8 cellular contexts compared by ENCODE assay signal in the genomic region with DNA sequence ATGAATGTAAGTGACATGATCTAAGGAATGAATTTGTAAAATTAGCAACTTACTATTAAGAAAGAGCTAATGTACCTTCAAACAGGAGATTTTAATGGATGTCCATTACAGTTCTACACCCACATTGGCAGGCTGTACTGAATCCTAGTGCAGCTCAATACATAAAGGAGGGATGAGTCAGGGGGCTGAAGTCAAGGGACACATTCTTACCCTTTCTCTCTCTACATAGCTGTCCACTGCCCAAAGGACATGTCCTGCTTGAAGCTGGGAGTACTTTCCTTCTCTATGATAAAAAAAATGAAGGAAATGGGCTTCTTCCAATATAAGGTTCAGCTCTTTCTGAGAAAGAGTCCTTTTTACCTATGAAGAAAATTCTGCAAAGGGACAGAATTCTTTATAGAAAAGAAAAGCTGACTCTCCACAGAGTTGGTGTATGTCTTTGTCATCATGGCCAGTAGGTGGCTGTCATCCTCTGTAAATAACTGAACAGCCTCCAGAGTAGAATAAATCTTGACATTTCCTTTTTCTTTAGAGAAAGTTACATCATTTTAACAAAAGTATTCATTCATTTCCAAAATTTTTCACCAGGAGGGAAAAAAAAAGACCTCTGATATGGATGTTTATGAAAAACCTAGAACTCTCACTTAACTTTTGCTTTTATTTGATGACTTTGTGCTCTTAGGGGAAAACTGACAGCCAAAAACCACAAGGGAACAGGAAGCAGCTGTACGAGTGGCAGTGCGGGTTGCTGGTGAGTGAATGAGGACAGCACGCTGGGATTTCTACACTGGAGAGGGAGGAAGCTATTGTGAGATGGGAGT. TPM values are rescaled to one million over a fixed set of nuclear protein-coding genes. Genes with fewer than 3 reads are reported as not detected.
DNase-seq lines count a peak whose midpoint lies in the region; ATAC-seq, FAIRE-seq and TF ChIP-seq lines count a peak whose summit lies in the region.

No MANE protein-coding gene starts in this region.

- no peaks in the 10 kb centered on the region for H3K9me1 ChIP-seq in keratinocyte (ENCODE audit: control insufficient read depth, extremely low read depth, insufficient read depth, low read length)

- no peak overlapping the region for H3K27ac ChIP-seq in GM12878 (ENCODE audit: control insufficient read depth, insufficient read depth)
- H3K27ac ChIP-seq in keratinocyte (ENCODE audit: control insufficient read depth, insufficient read depth, low read length): no peak overlapping the region
- no peak overlapping the region for H3K27ac ChIP-seq in tibial artery

- TF ChIP-seq RAD21 in GM12878 (IDR thresholded peaks at IDR 0.05; ENCODE audit: insufficient read depth, low read depth, low read length): peak; percentile 62

- SMC1A ChIA-PET in GM12878 (lab: Charles Lee; ENCODE audit: uncharacterized antibody, unreplicated experiment): interaction anchor here (0.7 to 5.5 kb wide), 21 partner anchors 10 to 542 kb away, joined by 3 to 30 read pairs (median 4); no protein-coding TSS in a partner anchor

- H3K9ac ChIP-seq in GM12878 (ENCODE audit: control insufficient read depth, insufficient read depth, low read length): no peak overlapping the region
- H3K9ac ChIP-seq in keratinocyte (ENCODE audit: control insufficient read depth, extremely low read depth, insufficient read depth, low read length): no peak overlapping the region

- no peaks in the 10 kb centered on the region for H3K79me2 ChIP-seq in GM12878 (ENCODE audit: control insufficient read depth, insufficient read depth, low read length)
- H3K79me2 ChIP-seq in keratinocyte (ENCODE audit: control insufficient read depth, insufficient read depth, low read length): no peaks in the 10 kb centered on the region

- H3K4me1 ChIP-seq in GM12878 (ENCODE audit: control insufficient read depth, insufficient read depth, low read length) (no peaks in the 10 kb centered on the region), keratinocyte (ENCODE audit: control insufficient read depth, extremely low read depth, insufficient read depth, low read length) (no peaks in the 10 kb centered on the region), tibial artery (peaks cover 0 to 3% (median 0%) of the 10 kb centered on the region in 4 donors)

- TF ChIP-seq POLR2A in NB4 (IDR thresholded peaks at IDR 0.05; ENCODE audit: extremely low read depth, insufficient read length) (no peak), GM12878 (IDR thresholded peaks at IDR 0.05; ENCODE audit: low read depth, low read length) (no peak)

- TF ChIP-seq CTCF in AG09319 (IDR thresholded peaks at IDR 0.05; ENCODE audit: low read depth, low read length) (peak; percentile 40), GM12872 (IDR thresholded peaks at IDR 0.05; ENCODE audit: insufficient read depth, low read depth, low read length) (peak; percentile 66), NB4 (IDR thresholded peaks at IDR 0.05; ENCODE audit: low read depth, low read length) (peak; percentile 76), GM12878 (IDR thresholded peaks at IDR 0.05 in 2 of 3, conservative IDR thresholded peaks at IDR 0.05 in 1 of 3; ENCODE audit: control insufficient read depth in 2 of 3, extremely low read depth in 1 of 3, insufficient read depth in 1 of 3, low read depth in 3 of 3, low read length in 3 of 3) (peak; percentile 60 to 63 (median 62)), keratinocyte (optimal IDR thresholded peaks at IDR 0.05 in 1 of 3, IDR thresholded peaks at IDR 0.05 in 1 of 3, conservative IDR thresholded peaks at IDR 0.05 in 1 of 3; ENCODE audit: extremely low read depth in 1 of 3, insufficient read depth in 2 of 3, low read length in 3 of 3) (peak; percentile 36 to 51 (median 45)), tibial artery (IDR thresholded peaks at IDR 0.05) (peak; percentile 25 to 40)

- H3K27me3 ChIP-seq in GM12878 (replicated peaks in 1 of 2; ENCODE audit: control insufficient read depth in 2 of 2, insufficient read depth in 2 of 2, low read length in 1 of 2) (no peaks in the 10 kb centered on the region; a peak in 3 of 4 replicates), keratinocyte (ENCODE audit: control insufficient read depth, extremely low read depth, insufficient read depth, low read length) (peaks cover 19% of the 10 kb centered on the region), tibial artery (peaks cover 0 to 3% of the 10 kb centered on the region in 2 donors)

- H4K20me1 ChIP-seq in GM12878 (ENCODE audit: control insufficient read depth, insufficient read depth): no peaks in the 10 kb centered on the region; the same call in 1 of the 2 replicates
- H4K20me1 ChIP-seq in keratinocyte (ENCODE audit: control insufficient read depth, extremely low read depth, insufficient read depth, low read length): no peaks in the 10 kb centered on the region

- no peak for TF ChIP-seq EP300 in GM12878 (IDR thresholded peaks at IDR 0.05; ENCODE audit: borderline replicate concordance in 1 of 2, control insufficient read depth in 1 of 2, low read depth in 2 of 2, low read length in 2 of 2)

- ATAC-seq in HG02571 (IDR thresholded peaks at IDR 0.05; ENCODE audit: unreplicated experiment) (peak; percentile 64), GM12878 (peak; percentile 91)

- CTCF ChIA-PET in GM12878 (lab: Yijun Ruan, JAX): interaction anchor here (0.7 to 3.7 kb wide), 40 partner anchors 10 to 536 kb away, joined by 3 to 25 read pairs (median 5); a partner anchor contains a TSS

- POLR2A ChIA-PET in GM12878 (lab: Charles Lee): interaction anchor here (1.3 kb wide), 1 partner anchor 74 kb away, joined by 3 read pairs; no protein-coding TSS in a partner anchor

- intact Hi-C loops in GM12878 (cut with micrococcal nuclease; ENCODE audit: unreplicated experiment): loop anchor here (5.0 kb wide), 2 partner anchors 64 to 204 kb away; no protein-coding TSS in a partner anchor
- intact Hi-C loops in tibial artery (cut with DNase I; ENCODE audit: low total_unique reads): no loop called here

- no peak overlapping the region for H3K4me2 ChIP-seq in GM12878 (ENCODE audit: control insufficient read depth, insufficient read depth)
- peak overlapping the region; percentile 44 for H3K4me2 ChIP-seq in keratinocyte (ENCODE audit: control insufficient read depth, extremely low read depth, insufficient read depth, low read depth, low read length)

- 0% methylated on average over 3 of the region's 3 CpGs for WGBS in GM12878 (ENCODE audit: insufficient coverage, insufficient replicate concordance, low lambda C conversion rate, missing lambda C conversion rate)

- BruUV-seq in GM12878 (replicated peaks; lab: Mats Ljungman, UMichigan): no TSS peak

- FAIRE-seq in GM12878 (lab: Jason Lieb, UNC) (peak; percentile 82), keratinocyte (lab: Jason Lieb, UNC) (peak; percentile 36)

- H3K4me3 ChIP-seq in NB4 (ENCODE audit: low read depth, low read length) (no peak overlapping the region), GM12878 (no peak overlapping the region), keratinocyte (ENCODE audit: control insufficient read depth in 2 of 3, extremely low read depth in 1 of 3, insufficient read depth in 2 of 3, low read depth in 1 of 3, low read length in 3 of 3) (no peak overlapping the region), tibial artery (no peak overlapping the region)

- H2AFZ ChIP-seq in GM12878 (ENCODE audit: control insufficient read depth, low read depth, low read length): no peak overlapping the region
- no peak overlapping the region for H2AFZ ChIP-seq in keratinocyte (ENCODE audit: control insufficient read depth, low read length)

- DNase-seq in AG09319 (ENCODE audit: extremely low read depth, low read depth): peak; percentile 2
- DNase-seq in NB4 (ENCODE audit: low read depth): peak; percentile 88
- DNase-seq in GM12878 (ENCODE audit: low read depth, low spot score): no peak
- no peak for DNase-seq in keratinocyte (ENCODE audit: low read depth, low spot score)
- DNase-seq in tibial artery: peak in 1 of 2 donors; percentile 53
- DNase-seq in mesenteric fat pad (ENCODE audit: low spot score): no peak

- H3K36me3 ChIP-seq in GM12878 (ENCODE audit: control insufficient read depth in 2 of 2, insufficient read depth in 2 of 2, low read length in 1 of 2) (no peaks in the 10 kb centered on the region), keratinocyte (ENCODE audit: control insufficient read depth in 2 of 2, extremely low read depth in 1 of 2, insufficient read depth in 2 of 2, low read length in 2 of 2) (no peaks in the 10 kb centered on the region), tibial artery (no peaks in the 10 kb centered on the region)

- H3K9me3 ChIP-seq in GM12878 (replicated peaks; ENCODE audit: control insufficient read depth, insufficient read depth, low read length) (no peaks in the 10 kb centered on the region), keratinocyte (ENCODE audit: control insufficient read depth, low read depth, low read length) (no peaks in the 10 kb centered on the region), tibial artery (no peaks in the 10 kb centered on the region)

- RAD21 ChIA-PET in GM12878 (lab: Charles Lee; ENCODE audit: unreplicated experiment): interaction anchor here (0.7 to 3.6 kb wide), 15 partner anchors 14 to 202 kb away, joined by 3 to 20 read pairs (median 5); no protein-coding TSS in a partner anchor

- dilution Hi-C loops in keratinocyte (cut with MboI; ENCODE audit: extremely low pct_ligation_motif_present, low sequenced_read_pairs): no loop called here

- in situ Hi-C loops in GM12878 (cut with MboI): no loop called here

RNA-seq across cellular contexts. Expression of a gene that starts 13.1 kb away (rescaled TPM):
- total RNA-seq in GM12878 (2013; cell fraction: nucleolus; rRNA removed): not detected in 2 replicates
- not detected in 2 replicates for total RNA-seq in GM12878 (2014; rRNA removed)
- not detected in 2 replicates for total RNA-seq in GM12878 (2014; rRNA removed; fragmentation: Illumina TruSeq; extraction: Trizol)
- total RNA-seq in GM12878 (2021): not detected in 2 replicates
- not detected for polyA plus RNA-seq in GM12878 (2011; ENCODE audit: low read depth)
- not detected in 2 replicates for polyA plus RNA-seq in GM12878 (2011; rRNA removed)
- polyA plus RNA-seq in GM12878 (2011; cell fraction: cytosol; rRNA removed): not detected in 2 replicates
- not detected in 2 replicates for polyA plus RNA-seq in GM12878 (2011; cell fraction: nucleus; rRNA removed)
- not detected in 2 replicates for polyA plus RNA-seq in GM12878 (2012)
- not detected in 2 replicates for polyA plus RNA-seq in GM12878 (2014; fragmentation: Illumina TruSeq; extraction: Trizol)
- polyA plus RNA-seq in GM12878 (2014; fragmentation: Nextera tagmentation; extraction: Ambion mirVana): not detected
- polyA plus RNA-seq in GM12878 (2014; rRNA removed): not detected in 2 replicates
- polyA plus RNA-seq in GM12878 (2016; fragmentation: Nextera tagmentation; extraction: Ambion mirVana): not detected
- not detected in 2 replicates for polyA minus RNA-seq in GM12878 (2011; rRNA and poly(A)+ RNA removed)
- polyA minus RNA-seq in GM12878 (2011; cell fraction: cytosol; rRNA and poly(A)+ RNA removed): not detected in 2 replicates
- polyA minus RNA-seq in GM12878 (2011; cell fraction: nucleus; rRNA and poly(A)+ RNA removed): not detected in 2 replicates
- not detected in 3 replicates for polyA plus RNA-seq in keratinocyte
- not detected for polyA plus RNA-seq in keratinocyte (2011; ENCODE audit: low read depth)
- not detected in 2 replicates for polyA plus RNA-seq in keratinocyte (2011; cell fraction: cytosol; rRNA removed)
- not detected in 2 replicates for polyA plus RNA-seq in keratinocyte (2011; cell fraction: nucleus; rRNA removed)
- polyA plus RNA-seq in keratinocyte (2012; ENCODE audit: low replicate concordance): not detected in 2 replicates
- not detected in 3 replicates for polyA minus RNA-seq in keratinocyte
- polyA minus RNA-seq in keratinocyte (2011; cell fraction: cytosol; rRNA and poly(A)+ RNA removed): not detected
- not detected in 2 replicates for polyA minus RNA-seq in keratinocyte (2011; cell fraction: nucleus; rRNA and poly(A)+ RNA removed)
- total RNA-seq in mesenteric fat pad: not detected

RNA-seq across cellular contexts. Expression of a gene that starts 24.9 kb away (rescaled TPM):
- not detected in 2 replicates for total RNA-seq in GM12878 (2013; cell fraction: nucleolus; rRNA removed)
- not detected in 2 replicates for total RNA-seq in GM12878 (2014; rRNA removed)
- not detected in 2 replicates for total RNA-seq in GM12878 (2014; rRNA removed; fragmentation: Illumina TruSeq; extraction: Trizol)
- not detected in 2 replicates for total RNA-seq in GM12878 (2021)
- not detected for polyA plus RNA-seq in GM12878 (2011; ENCODE audit: low read depth)
- not detected in 2 replicates for polyA plus RNA-seq in GM12878 (2011; rRNA removed)
- polyA plus RNA-seq in GM12878 (2011; cell fraction: cytosol; rRNA removed): not detected in 2 replicates
- polyA plus RNA-seq in GM12878 (2011; cell fraction: nucleus; rRNA removed): not detected in 2 replicates
- not detected in 2 replicates for polyA plus RNA-seq in GM12878 (2012)
- polyA plus RNA-seq in GM12878 (2014; fragmentation: Illumina TruSeq; extraction: Trizol): not detected in 2 replicates
- not detected for polyA plus RNA-seq in GM12878 (2014; fragmentation: Nextera tagmentation; extraction: Ambion mirVana)
- not detected in 2 replicates for polyA plus RNA-seq in GM12878 (2014; rRNA removed)
- not detected for polyA plus RNA-seq in GM12878 (2016; fragmentation: Nextera tagmentation; extraction: Ambion mirVana)
- not detected in 2 replicates for polyA minus RNA-seq in GM12878 (2011; rRNA and poly(A)+ RNA removed)
- not detected in 2 replicates for polyA minus RNA-seq in GM12878 (2011; cell fraction: cytosol; rRNA and poly(A)+ RNA removed)
- polyA minus RNA-seq in GM12878 (2011; cell fraction: nucleus; rRNA and poly(A)+ RNA removed): not detected in 2 replicates
- not detected in 3 replicates for polyA plus RNA-seq in keratinocyte
- polyA plus RNA-seq in keratinocyte (2011; ENCODE audit: low read depth): not detected
- polyA plus RNA-seq in keratinocyte (2011; cell fraction: cytosol; rRNA removed): not detected in 2 replicates
- polyA plus RNA-seq in keratinocyte (2011; cell fraction: nucleus; rRNA removed): not detected in 2 replicates
- polyA plus RNA-seq in keratinocyte (2012; ENCODE audit: low replicate concordance): not detected in 2 replicates
- polyA minus RNA-seq in keratinocyte: not detected in 3 replicates
- not detected for polyA minus RNA-seq in keratinocyte (2011; cell fraction: cytosol; rRNA and poly(A)+ RNA removed)
- polyA minus RNA-seq in keratinocyte (2011; cell fraction: nucleus; rRNA and poly(A)+ RNA removed): not detected in 2 replicates
- total RNA-seq in mesenteric fat pad: not detected

RNA-seq across cellular contexts. Expression of a gene that starts 35.8 kb away (rescaled TPM):
- not detected in 2 replicates for total RNA-seq in GM12878 (2013; cell fraction: nucleolus; rRNA removed)
- not detected in 2 replicates for total RNA-seq in GM12878 (2014; rRNA removed)
- total RNA-seq in GM12878 (2014; rRNA removed; fragmentation: Illumina TruSeq; extraction: Trizol): not detected in 2 replicates
- total RNA-seq in GM12878 (2021): not detected in 2 replicates
- not detected for polyA plus RNA-seq in GM12878 (2011; ENCODE audit: low read depth)
- not detected in 2 replicates for polyA plus RNA-seq in GM12878 (2011; rRNA removed)
- not detected in 2 replicates for polyA plus RNA-seq in GM12878 (2011; cell fraction: cytosol; rRNA removed)
- polyA plus RNA-seq in GM12878 (2011; cell fraction: nucleus; rRNA removed): not detected in 2 replicates
- polyA plus RNA-seq in GM12878 (2012): not detected in 2 replicates
- not detected in 2 replicates for polyA plus RNA-seq in GM12878 (2014; fragmentation: Illumina TruSeq; extraction: Trizol)
- not detected for polyA plus RNA-seq in GM12878 (2014; fragmentation: Nextera tagmentation; extraction: Ambion mirVana)
- polyA plus RNA-seq in GM12878 (2014; rRNA removed): not detected in 2 replicates
- polyA plus RNA-seq in GM12878 (2016; fragmentation: Nextera tagmentation; extraction: Ambion mirVana): not detected
- not detected in 2 replicates for polyA minus RNA-seq in GM12878 (2011; rRNA and poly(A)+ RNA removed)
- polyA minus RNA-seq in GM12878 (2011; cell fraction: cytosol; rRNA and poly(A)+ RNA removed): not detected in 2 replicates
- not detected in 2 replicates for polyA minus RNA-seq in GM12878 (2011; cell fraction: nucleus; rRNA and poly(A)+ RNA removed)
- not detected in 3 replicates for polyA plus RNA-seq in keratinocyte
- polyA plus RNA-seq in keratinocyte (2011; ENCODE audit: low read depth): not detected
- not detected in 2 replicates for polyA plus RNA-seq in keratinocyte (2011; cell fraction: cytosol; rRNA removed)
- polyA plus RNA-seq in keratinocyte (2011; cell fraction: nucleus; rRNA removed): not detected in 2 replicates
- not detected in 2 replicates for polyA plus RNA-seq in keratinocyte (2012; ENCODE audit: low replicate concordance)
- polyA minus RNA-seq in keratinocyte: not detected in 3 replicates
- not detected for polyA minus RNA-seq in keratinocyte (2011; cell fraction: cytosol; rRNA and poly(A)+ RNA removed)
- not detected in 2 replicates for polyA minus RNA-seq in keratinocyte (2011; cell fraction: nucleus; rRNA and poly(A)+ RNA removed)
- total RNA-seq in mesenteric fat pad: not detected

RNA-seq across cellular contexts. Expression of a gene that starts 46.0 kb away (rescaled TPM):
- total RNA-seq in GM12878 (2013; cell fraction: nucleolus; rRNA removed): not detected in 2 replicates
- not detected in 2 replicates for total RNA-seq in GM12878 (2014; rRNA removed)
- not detected in 2 replicates for total RNA-seq in GM12878 (2014; rRNA removed; fragmentation: Illumina TruSeq; extraction: Trizol)
- total RNA-seq in GM12878 (2021): not detected in 2 replicates
- not detected for polyA plus RNA-seq in GM12878 (2011; ENCODE audit: low read depth)
- not detected in 2 replicates for polyA plus RNA-seq in GM12878 (2011; rRNA removed)
- not detected in 2 replicates for polyA plus RNA-seq in GM12878 (2011; cell fraction: cytosol; rRNA removed)
- polyA plus RNA-seq in GM12878 (2011; cell fraction: nucleus; rRNA removed): not detected in 2 replicates
- not detected in 2 replicates for polyA plus RNA-seq in GM12878 (2012)
- not detected in 2 replicates for polyA plus RNA-seq in GM12878 (2014; fragmentation: Illumina TruSeq; extraction: Trizol)
- polyA plus RNA-seq in GM12878 (2014; fragmentation: Nextera tagmentation; extraction: Ambion mirVana): not detected
- polyA plus RNA-seq in GM12878 (2014; rRNA removed): not detected in 2 replicates
- polyA plus RNA-seq in GM12878 (2016; fragmentation: Nextera tagmentation; extraction: Ambion mirVana): not detected
- not detected in 2 replicates for polyA minus RNA-seq in GM12878 (2011; rRNA and poly(A)+ RNA removed)
- not detected in 2 replicates for polyA minus RNA-seq in GM12878 (2011; cell fraction: cytosol; rRNA and poly(A)+ RNA removed)
- not detected in 2 replicates for polyA minus RNA-seq in GM12878 (2011; cell fraction: nucleus; rRNA and poly(A)+ RNA removed)
- polyA plus RNA-seq in keratinocyte: not detected in 3 replicates
- not detected for polyA plus RNA-seq in keratinocyte (2011; ENCODE audit: low read depth)
- not detected in 2 replicates for polyA plus RNA-seq in keratinocyte (2011; cell fraction: cytosol; rRNA removed)
- not detected in 2 replicates for polyA plus RNA-seq in keratinocyte (2011; cell fraction: nucleus; rRNA removed)
- not detected in 2 replicates for polyA plus RNA-seq in keratinocyte (2012; ENCODE audit: low replicate concordance)
- polyA minus RNA-seq in keratinocyte: not detected in 3 replicates
- polyA minus RNA-seq in keratinocyte (2011; cell fraction: cytosol; rRNA and poly(A)+ RNA removed): not detected
- not detected in 2 replicates for polyA minus RNA-seq in keratinocyte (2011; cell fraction: nucleus; rRNA and poly(A)+ RNA removed)
- not detected for total RNA-seq in mesenteric fat pad

RNA-seq across cellular contexts. Expression of a gene that starts 50.9 kb away (rescaled TPM):
- not detected in 2 replicates for total RNA-seq in GM12878 (2013; cell fraction: nucleolus; rRNA removed)
- not detected in 2 replicates for total RNA-seq in GM12878 (2014; rRNA removed)
- total RNA-seq in GM12878 (2014; rRNA removed; fragmentation: Illumina TruSeq; extraction: Trizol): not detected in 2 replicates
- total RNA-seq in GM12878 (2021): not detected in 2 replicates
- polyA plus RNA-seq in GM12878 (2011; ENCODE audit: low read depth): not detected
- polyA plus RNA-seq in GM12878 (2011; rRNA removed): not detected in 2 replicates
- not detected in 2 replicates for polyA plus RNA-seq in GM12878 (2011; cell fraction: cytosol; rRNA removed)
- not detected in 2 replicates for polyA plus RNA-seq in GM12878 (2011; cell fraction: nucleus; rRNA removed)
- polyA plus RNA-seq in GM12878 (2012): not detected in 2 replicates
- not detected in 2 replicates for polyA plus RNA-seq in GM12878 (2014; fragmentation: Illumina TruSeq; extraction: Trizol)
- not detected for polyA plus RNA-seq in GM12878 (2014; fragmentation: Nextera tagmentation; extraction: Ambion mirVana)
- polyA plus RNA-seq in GM12878 (2014; rRNA removed): not detected in 2 replicates
- polyA plus RNA-seq in GM12878 (2016; fragmentation: Nextera tagmentation; extraction: Ambion mirVana): not detected
- not detected in 2 replicates for polyA minus RNA-seq in GM12878 (2011; rRNA and poly(A)+ RNA removed)
- not detected in 2 replicates for polyA minus RNA-seq in GM12878 (2011; cell fraction: cytosol; rRNA and poly(A)+ RNA removed)
- not detected in 2 replicates for polyA minus RNA-seq in GM12878 (2011; cell fraction: nucleus; rRNA and poly(A)+ RNA removed)
- not detected in 3 replicates for polyA plus RNA-seq in keratinocyte
- polyA plus RNA-seq in keratinocyte (2011; ENCODE audit: low read depth): not detected
- polyA plus RNA-seq in keratinocyte (2011; cell fraction: cytosol; rRNA removed): not detected in 2 replicates
- polyA plus RNA-seq in keratinocyte (2011; cell fraction: nucleus; rRNA removed): not detected in 2 replicates
- polyA plus RNA-seq in keratinocyte (2012; ENCODE audit: low replicate concordance): not detected in 2 replicates
- polyA minus RNA-seq in keratinocyte: not detected in 3 replicates
- not detected for polyA minus RNA-seq in keratinocyte (2011; cell fraction: cytosol; rRNA and poly(A)+ RNA removed)
- polyA minus RNA-seq in keratinocyte (2011; cell fraction: nucleus; rRNA and poly(A)+ RNA removed): not detected in 2 replicates
- total RNA-seq in mesenteric fat pad: not detected

Comparison
In these comparisons a context has a peak if more than half of its experiments do, and no peak if none do; other contexts are left out.
1. DNase-seq: peak in AG09319 (single experiment) and NB4 (single experiment); none in GM12878 (single experiment), keratinocyte (single experiment) and mesenteric fat pad (single experiment).
2. Peak in every context shown above with its lines, with median percentiles within 50 percentile points of each other: CTCF ChIP-seq.